In genomic region chr20:6007094-6007528, GRCh38 we compare ENCODE assay signal across 8 cellular contexts. TPM values are rescaled to one million over a fixed set of nuclear protein-coding genes. Genes with fewer than 3 reads are reported as not detected.
DNase-seq lines count a peak whose midpoint lies in the region; ATAC-seq and TF ChIP-seq lines count a peak whose summit lies in the region.

No MANE protein-coding gene starts in this region.

- ATAC-seq in T-helper 17 cell (no peak), GM19463 (IDR thresholded peaks at IDR 0.05; ENCODE audit: unreplicated experiment) (no peak)
- no peak for ATAC-seq in stimulated activated memory B cell treated with anti-CD40 and anti-IgM and Interleukin-4, amounts not matched to agents 10 μg/mL and 1 μg/mL and 100 μg/mL, for 72 hours

- H3K9me3 Mint-ChIP-seq in glutamatergic neuron (ENCODE audit: unreplicated experiment), result peaks cover 3% of the 10 kb centered on the region
- no peaks in the 10 kb centered on the region for H3K9me3 Mint-ChIP-seq in stimulated activated memory B cell treated with anti-CD40 and anti-IgM and Interleukin-4, amounts not matched to agents 10 μg/mL and 1 μg/mL and 100 μg/mL, for 72 hours

- TF ChIP-seq CTCF in glutamatergic neuron (IDR thresholded peaks at IDR 0.05; ENCODE audit: partially characterized antibody, unreplicated experiment), result no peak

- no peaks in the 10 kb centered on the region for H3K9me3 ChIP-seq in T-helper 17 cell (ENCODE audit: control insufficient read depth, low read length, poor library complexity, severe bottlenecking)

- peaks cover 21% of the 10 kb centered on the region for H3K4me1 Mint-ChIP-seq in T-helper 17 cell
- peaks cover 5% of the 10 kb centered on the region for H3K4me1 Mint-ChIP-seq in glutamatergic neuron (ENCODE audit: low read depth, unreplicated experiment)
- peaks cover 30% of the 10 kb centered on the region for H3K4me1 Mint-ChIP-seq in stimulated activated memory B cell treated with anti-CD40 and anti-IgM and Interleukin-4, amounts not matched to agents 10 μg/mL and 1 μg/mL and 100 μg/mL, for 72 hours

- H3K4me3 Mint-ChIP-seq in T-helper 17 cell (peak overlapping the region; percentile 95), glutamatergic neuron (ENCODE audit: unreplicated experiment) (peak overlapping the region; percentile 96)
- H3K4me3 Mint-ChIP-seq in stimulated activated memory B cell treated with anti-CD40 and anti-IgM and Interleukin-4, amounts not matched to agents 10 μg/mL and 1 μg/mL and 100 μg/mL, for 72 hours, result peak overlapping the region; percentile 38

- DNase-seq in NCI-H2227 (lab: John Stamatoyannopoulos, UW; ENCODE audit: unreplicated experiment), result peak; percentile 17
- no peak for DNase-seq in NCI-H2227 treated with DMSO at 0.1 percent for 48 hours (lab: John Stamatoyannopoulos, UW)
- DNase-seq in T-helper 17 cell, result no peak
- no peak for DNase-seq in glutamatergic neuron
- no peak for DNase-seq in stimulated activated CD4-positive, alpha-beta T cell treated with anti-CD3 and anti-CD28 coated beads, Interleukin-4, amount 100 ng/mL, for 24 hours
- DNase-seq in NCI-H187 treated with DMSO at 0.1 percent for 48 hours (lab: John Stamatoyannopoulos, UW), result no peak

- H3K36me3 Mint-ChIP-seq in T-helper 17 cell (ENCODE audit: low read depth), result peaks cover 6% of the 10 kb centered on the region
- no peaks in the 10 kb centered on the region for H3K36me3 Mint-ChIP-seq in glutamatergic neuron (ENCODE audit: unreplicated experiment)
- peaks cover 22% of the 10 kb centered on the region for H3K36me3 Mint-ChIP-seq in stimulated activated memory B cell treated with anti-CD40 and anti-IgM and Interleukin-4, amounts not matched to agents 10 μg/mL and 1 μg/mL and 100 μg/mL, for 72 hours

- peak overlapping the region; percentile 89 for H3K27ac Mint-ChIP-seq in T-helper 17 cell
- no peak overlapping the region for H3K27ac Mint-ChIP-seq in glutamatergic neuron (ENCODE audit: unreplicated experiment)
- H3K27ac Mint-ChIP-seq in stimulated activated memory B cell treated with anti-CD40 and anti-IgM and Interleukin-4, amounts not matched to agents 10 μg/mL and 1 μg/mL and 100 μg/mL, for 72 hours, result peak overlapping the region; percentile 83

- H3K27me3 Mint-ChIP-seq in T-helper 17 cell, result no peaks in the 10 kb centered on the region
- peaks cover 2% of the 10 kb centered on the region for H3K27me3 Mint-ChIP-seq in glutamatergic neuron (ENCODE audit: unreplicated experiment)
- H3K27me3 Mint-ChIP-seq in stimulated activated memory B cell treated with anti-CD40 and anti-IgM and Interleukin-4, amounts not matched to agents 10 μg/mL and 1 μg/mL and 100 μg/mL, for 72 hours, result no peaks in the 10 kb centered on the region

RNA-seq across cellular contexts. Expression of gene CRLS1, which starts 1.2 kb away (rescaled TPM):
- total RNA-seq in T-helper 17 cell, result 10 to 100 TPM; 19.7 to 21.9 TPM
- total RNA-seq in glutamatergic neuron (ENCODE audit: unreplicated experiment), result 18.6 TPM

RNA-seq across cellular contexts. Expression of gene LRRN4, which starts 46.7 kb away (rescaled TPM):
- not detected for total RNA-seq in T-helper 17 cell
- not detected for total RNA-seq in glutamatergic neuron (ENCODE audit: unreplicated experiment)

RNA-seq across cellular contexts. Expression of gene MCM8, which starts 56.7 kb away (rescaled TPM):
- total RNA-seq in T-helper 17 cell (1 to 10 TPM; 2.8 to 3.4 TPM), glutamatergic neuron (ENCODE audit: unreplicated experiment) (10.1 TPM)

RNA-seq across cellular contexts. Expression of gene TRMT6, which starts 56.8 kb away (rescaled TPM):
- total RNA-seq in T-helper 17 cell, result 10 to 100 TPM; 12.8 to 14.6 TPM
- total RNA-seq in glutamatergic neuron (ENCODE audit: unreplicated experiment), result 18.4 TPM

Comparison
In these comparisons a context has a peak if more than half of its experiments do, and no peak if none do; other contexts are left out.
1. H3K4me3 Mint-ChIP-seq: peak in every context shown above with its lines; median percentile 96 in glutamatergic neuron; 95 in T-helper 17 cell; 38 in stimulated activated memory B cell treated with anti-CD40 and anti-IgM and Interleukin-4, amounts not matched to agents 10 μg/mL and 1 μg/mL and 100 μg/mL, for 72 hours.